In genomic region chr17:41772586-41773189, GRCh38 we compare ENCODE assay signal across 17 cellular contexts. TPM values are rescaled to one million over a fixed set of nuclear protein-coding genes. Genes with fewer than 3 reads are reported as not detected.
A peak's percentile ranks its signal among the peaks of the same experiment; 100 is the strongest.
DNase-seq lines count a peak whose midpoint lies in the region; ATAC-seq, FAIRE-seq and TF ChIP-seq lines count a peak whose summit lies in the region.
"Had no signal": no experiment of that assay in that cellular context is flagged by ENCODE, and none has a peak within 500 bp of the region (broad histone marks: within the 10 kb centered on the region; RNA-seq: fewer than 3 reads in every experiment).

No MANE protein-coding gene starts in this region.

- peaks cover 49 to 57% of the 10 kb centered on the region in 2 experiments for H3K4me1 Mint-ChIP-seq in H9

- H3K9me3 ChIP-seq in H9 (ENCODE audit: control insufficient read depth, low read depth, low read length) (no peaks in the 10 kb centered on the region), kidney (ENCODE audit: control insufficient read depth in 1 of 2, low read length in 2 of 2) (no peaks in the 10 kb centered on the region)

- H2BK20ac ChIP-seq in H9 (ENCODE audit: low read depth, low read length, poor library complexity, severe bottlenecking), result no peak overlapping the region

- H3K56ac ChIP-seq in H9 (ENCODE audit: insufficient read length, low read depth, low read length), result no peak overlapping the region

- no peak overlapping the region for H2AK5ac ChIP-seq in H9 (ENCODE audit: insufficient read length, low read length)

- H2AFZ ChIP-seq in H9 (ENCODE audit: low read length), result no peak overlapping the region
- H2AFZ ChIP-seq: neural progenitor cell had no signal

- H3K23me2 ChIP-seq in H9 (ENCODE audit: insufficient read length, low read depth, low read length, poor library complexity, severe bottlenecking), result no peaks in the 10 kb centered on the region

- no peak for ATAC-seq in GM18861 (IDR thresholded peaks at IDR 0.05; ENCODE audit: unreplicated experiment)

- H3K4me3 ChIP-seq in brain microvascular endothelial cell (ENCODE audit: low read depth, low read length) (no peak overlapping the region), kidney (ENCODE audit: low read length in 2 of 2) (peak overlapping the region in 1 of 2 donors; percentile 29), rectal smooth muscle tissue (ENCODE audit: low read length) (no peak overlapping the region)
- H3K4me3 ChIP-seq: neural progenitor cell had no signal

- H3K4me3 Mint-ChIP-seq in H9, result no peak overlapping the region; a peak in 1 of 5 replicates
- H3K4me3 Mint-ChIP-seq: activated naive CD8-positive, alpha-beta T cell treated with anti-CD3 and anti-CD28 coated beads, Interleukin-2, amount 10 ng/mL, durations not matched to agents 7 days and 5 days; neural progenitor cell had no signal

- no CpG with 5 or more reads among the region's 19 CpGs for WGBS in H9 (ENCODE audit: extremely low coverage, insufficient read length, low lambda C conversion rate)

- no peak overlapping the region for H3K4ac ChIP-seq in H9 (ENCODE audit: low read depth, low read length)

- H3K79me1 ChIP-seq in H9 (ENCODE audit: insufficient read depth, low read depth, low read length, poor library complexity, severe bottlenecking), result no peaks in the 10 kb centered on the region

- no peak overlapping the region for H2BK120ac ChIP-seq in H9 (ENCODE audit: low read depth, low read length, poor library complexity, severe bottlenecking)

- FAIRE-seq in kidney (lab: Jason Lieb, UNC), result no peak
- FAIRE-seq: GM18507 had no signal

- H3K79me2 ChIP-seq in H9 (ENCODE audit: insufficient read depth, low read length), result no peaks in the 10 kb centered on the region; the same call in 1 of the 2 replicates

- H3K36me3 Mint-ChIP-seq in H9 (ENCODE audit: insufficient read depth in 1 of 3, low read depth in 3 of 3), result peaks cover 15 to 41% (median 40%) of the 10 kb centered on the region in 3 experiments

- H3K27ac Mint-ChIP-seq in H9, result peak overlapping the region; percentile 22 to 88 (median 70); a peak in 5 of 7 replicates
- H3K27ac Mint-ChIP-seq: activated naive CD8-positive, alpha-beta T cell treated with anti-CD3 and anti-CD28 coated beads, Interleukin-2, amount 10 ng/mL, durations not matched to agents 7 days and 5 days had no signal

- no peak overlapping the region for H4K91ac ChIP-seq in H9 (ENCODE audit: insufficient read length, low read depth, low read length)

- H4K20me1 ChIP-seq in H9 (ENCODE audit: control insufficient read depth, insufficient read depth, insufficient read length), result no peaks in the 10 kb centered on the region

- H3K27ac ChIP-seq in H9 (ENCODE audit: insufficient read length, low read depth, low read length), result no peak overlapping the region
- peak overlapping the region; percentile 51 for H3K27ac ChIP-seq in brain microvascular endothelial cell
- H3K27ac ChIP-seq in kidney (ENCODE audit: low read depth in 2 of 2, low read length in 2 of 2), result peak overlapping the region; percentile 84 to 86
- peak overlapping the region; percentile 17 for H3K27ac ChIP-seq in rectal smooth muscle tissue (ENCODE audit: low read depth, low read length)

- H3K4me2 ChIP-seq in H9 (ENCODE audit: insufficient read depth, insufficient read length, low read length), result no peak overlapping the region

- no peak overlapping the region for H3K14ac ChIP-seq in H9 (ENCODE audit: insufficient read depth, low read length)

- H3K9me3 Mint-ChIP-seq in H9, result no peaks in the 10 kb centered on the region
- H3K9me3 Mint-ChIP-seq: activated naive CD8-positive, alpha-beta T cell treated with anti-CD3 and anti-CD28 coated beads, Interleukin-2, amount 10 ng/mL, durations not matched to agents 7 days and 5 days; neural progenitor cell had no signal

- TF ChIP-seq CTCF in H9 (conservative IDR thresholded peaks at IDR 0.05) (no peak), brain microvascular endothelial cell (IDR thresholded peaks at IDR 0.05; ENCODE audit: low read depth, low read length, missing control alignments) (no peak), kidney (IDR thresholded peaks at IDR 0.05; ENCODE audit: borderline replicate concordance, extremely low read depth, insufficient read depth) (no peak)

- in situ Hi-C loops in brain microvascular endothelial cell (cut with HindIII; ENCODE audit: low pct_ligation_motif_present, low sequenced_read_pairs), result no loop called here

- H2BK15ac ChIP-seq in H9 (ENCODE audit: low read depth, low read length), result no peak overlapping the region

- H3K18ac ChIP-seq in H9 (ENCODE audit: insufficient read length, low read depth, low read length), result no peak overlapping the region

- no peak overlapping the region for H2BK5ac ChIP-seq in H9 (ENCODE audit: insufficient read length, low read length)

- no peaks in the 10 kb centered on the region for H3K27me3 Mint-ChIP-seq in H9 (ENCODE audit: low read depth)
- H3K27me3 Mint-ChIP-seq: activated naive CD8-positive, alpha-beta T cell treated with anti-CD3 and anti-CD28 coated beads, Interleukin-2, amount 10 ng/mL, durations not matched to agents 7 days and 5 days had no signal

- no peak overlapping the region for H4K5ac ChIP-seq in H9 (ENCODE audit: insufficient read length, low read depth, low read length)

- no peak overlapping the region for H3K23ac ChIP-seq in H9 (ENCODE audit: insufficient read length, low read depth, low read length)

- intact Hi-C loops in kidney (cut with DNase I), result no loop called here

- H3K4me1 ChIP-seq in H9 (ENCODE audit: insufficient read depth, low read length), result peaks cover 7% of the 10 kb centered on the region; the same call in 1 of the 2 replicates
- H3K4me1 ChIP-seq in kidney (ENCODE audit: control insufficient read depth in 1 of 2, insufficient read depth in 1 of 2, low read depth in 1 of 2, low read length in 2 of 2), result peaks cover 48 to 53% of the 10 kb centered on the region in 2 donors
- no peaks in the 10 kb centered on the region for H3K4me1 ChIP-seq in rectal smooth muscle tissue (ENCODE audit: control insufficient read depth, insufficient read depth, low read length)

- H2BK12ac ChIP-seq in H9 (ENCODE audit: insufficient read length, low read depth, low read length), result no peak overlapping the region

- H3K9ac ChIP-seq in H9 (ENCODE audit: extremely low read depth, insufficient read length, low read length), result no peak overlapping the region
- H3K9ac ChIP-seq in kidney (ENCODE audit: low read length in 2 of 2), result peak overlapping the region in 1 of 2 donors; percentile 51
- no peak overlapping the region for H3K9ac ChIP-seq in rectal smooth muscle tissue (ENCODE audit: low read length)
- H3K9ac ChIP-seq: neural progenitor cell had no signal

- H3K36me3 ChIP-seq in brain microvascular endothelial cell (replicated peaks) (peaks cover 52% of the 10 kb centered on the region), kidney (ENCODE audit: control insufficient read depth in 1 of 2, insufficient read depth in 2 of 2, low read length in 2 of 2) (peaks cover 25 to 33% of the 10 kb centered on the region in 2 donors), rectal smooth muscle tissue (ENCODE audit: control insufficient read depth, insufficient read depth, low read length) (peaks cover 20% of the 10 kb centered on the region)
- H3K36me3 ChIP-seq: neural progenitor cell had no signal

- no peak overlapping the region for H3T11ph ChIP-seq in H9 (ENCODE audit: low read length)

- DNase-seq in H9, result no peak
- no peak for DNase-seq in brain microvascular endothelial cell
- DNase-seq in kidney, result peak; percentile 50
- DNase-seq in GM19240 (ENCODE audit: insufficient read length, low spot score), result no peak
- no peak for DNase-seq in central memory CD4-positive, alpha-beta T cell
- DNase-seq in activated effector memory CD4-positive, alpha-beta T cell treated with Interleukin-2 at 50 U/mL for 16 hours, result no peak
- DNase-seq: activated CD8-positive, alpha-beta memory T cell treated with anti-CD3 and anti-CD28 coated beads for 24 hours; activated naive CD8-positive, alpha-beta T cell treated with anti-CD3 and anti-CD28 coated beads, Interleukin-2, amount 10 ng/mL, durations not matched to agents 7 days and 5 days; effector memory CD4-positive, alpha-beta T cell; GDM1; hypothalamus; MM.1S; NCI-H2227 treated with DMSO at 0.1 percent for 48 hours had no signal

- H3K27me3 ChIP-seq in H9 (ENCODE audit: insufficient read depth, low read length), result no peaks in the 10 kb centered on the region
- no peaks in the 10 kb centered on the region for H3K27me3 ChIP-seq in brain microvascular endothelial cell (replicated peaks)
- H3K27me3 ChIP-seq in rectal smooth muscle tissue (ENCODE audit: control insufficient read depth, insufficient read depth, low read length), result no peaks in the 10 kb centered on the region
- H3K27me3 ChIP-seq: neural progenitor cell had no signal

- H4K8ac ChIP-seq in H9 (replicated peaks; ENCODE audit: insufficient read length, low read depth, low read length), result no peak overlapping the region

RNA-seq across cellular contexts. Expression of gene JUP, which starts 13.8 kb away (rescaled TPM):
- total RNA-seq in H9 (2021) (87.9 and 90.1 TPM in 2 replicates), kidney (223 TPM)
- 148 TPM for polyA plus RNA-seq in kidney (ENCODE audit: insufficient read depth, low read depth, low replicate concordance)

RNA-seq across cellular contexts. Expression of gene HAP1, which starts 38.2 kb away (rescaled TPM):
- total RNA-seq in H9 (2021) (2.2 and 2.5 TPM in 2 replicates), kidney (1.3 TPM)
- polyA plus RNA-seq in kidney (ENCODE audit: insufficient read depth, low read depth, low replicate concordance), result 0.99 TPM

RNA-seq across cellular contexts. Expression of gene P3H4, which starts 39.1 kb away (rescaled TPM):
- 22.9 and 24.0 TPM in 2 replicates for total RNA-seq in H9 (2021)
- total RNA-seq in kidney, result 13.6 TPM
- 13.7 TPM for polyA plus RNA-seq in kidney (ENCODE audit: insufficient read depth, low read depth, low replicate concordance)

RNA-seq across cellular contexts. Expression of gene FKBP10, which starts 40.1 kb away (rescaled TPM):
- total RNA-seq in H9 (2021) (166 TPM in 2 replicates), kidney (38.3 TPM)
- polyA plus RNA-seq in kidney (ENCODE audit: insufficient read depth, low read depth, low replicate concordance), result 19.6 TPM
